8 cellular contexts compared by ENCODE assay signal in the genomic region with DNA sequence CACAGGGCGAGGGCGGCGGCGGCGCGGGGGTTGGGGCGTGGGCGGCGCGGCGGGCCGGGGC. TPM values are rescaled to one million over a fixed set of nuclear protein-coding genes. Genes with fewer than 3 reads are reported as not detected.
DNase-seq lines count a peak whose midpoint lies in the region; ATAC-seq, FAIRE-seq and TF ChIP-seq lines count a peak whose summit lies in the region.

Gene RTN4R, minus strand, starts transcription at position 30 of the 61 bp plus-strand sequence. CDS start 226 bp downstream, outside the sequence.

- H3K27ac ChIP-seq in RWPE1 (peak within 1 kb of the TSS; percentile 74), prostate gland (peak within 1 kb of the TSS; percentile 55 to 56)

- H3K27me3 ChIP-seq in prostate gland (replicated peaks; ENCODE audit: insufficient read depth) = no peaks in the 10 kb centered on the region

- in situ Hi-C loops in Caki2 (cut with HindIII; ENCODE audit: low pct_unique_long_range_greater_than_20kb, low sequenced_read_pairs) = no loop called here

- no peak for FAIRE-seq in urothelium cell line (lab: Jason Lieb, UNC)

- intact Hi-C loops in prostate gland (cut with DNase I) = loop anchor here (5.0 kb wide), 1 partner anchor 111 kb away; no protein-coding TSS in a partner anchor

- H3K4me1 ChIP-seq in prostate gland (replicated peaks) = no peaks in the 10 kb centered on the region

- no peaks in the 10 kb centered on the region for H3K36me3 ChIP-seq in prostate gland

- no peak for DNase-seq in Caki2 (ENCODE audit: low read depth)
- DNase-seq in RWPE1 (ENCODE audit: low spot score) = no peak
- no peak for DNase-seq in fibroblast of villous mesenchyme (ENCODE audit: low read depth)
- no peak for DNase-seq in prostate gland (ENCODE audit: low spot score)
- no peak for DNase-seq in NCI-H1048 (lab: John Stamatoyannopoulos, UW)
- no peak for DNase-seq in urothelium cell line (ENCODE audit: low spot score)
- no peak for DNase-seq in nucleus accumbens (lab: John Stamatoyannopoulos, UW)

- CTCF ChIA-PET in RWPE1 (lab: Yijun Ruan, JAX) = no interaction called here

- TF ChIP-seq POLR2A in prostate gland (IDR thresholded peaks at IDR 0.05) = no peak

- H3K4me3 ChIP-seq in fibroblast of villous mesenchyme (ENCODE audit: low read depth, low read length) (peak within 1 kb of the TSS; percentile 40), prostate gland (peak within 1 kb of the TSS; percentile 37 to 60)

- no peak for ATAC-seq in HG03520 (IDR thresholded peaks at IDR 0.05; ENCODE audit: unreplicated experiment)

- H3K9me3 ChIP-seq in prostate gland = no peaks in the 10 kb centered on the region

- TF ChIP-seq CTCF in RWPE1 (conservative IDR thresholded peaks at IDR 0.05; ENCODE audit: low read depth) = no peak
- no peak for TF ChIP-seq CTCF in fibroblast of villous mesenchyme (IDR thresholded peaks at IDR 0.05; ENCODE audit: insufficient read depth, low read depth, low read length)
- TF ChIP-seq CTCF in prostate gland (IDR thresholded peaks at IDR 0.05) = no peak

- WGBS in prostate gland = no CpG with 5 or more reads among the region's 12 CpGs

- POLR2A ChIA-PET in RWPE1 (lab: Yijun Ruan, JAX; ENCODE audit: low non-redundant PET) = no interaction called here

RNA-seq across cellular contexts. Expression of gene RTN4R, which starts in this region (rescaled TPM):
- total RNA-seq in Caki2 (2014; rRNA removed; shearing (Covaris generic); ENCODE audit: low replicate concordance) = 11.9 and 13.1 TPM in 2 replicates
- total RNA-seq in fibroblast of villous mesenchyme = 0.97 and 1.3 TPM in 2 replicates
- 1 to 10 TPM; 4.4 to 6.0 TPM for total RNA-seq in prostate gland
